Comparison of ENCODE assay signal across 9 cellular contexts in genomic region chr1:89363638-89364536, GRCh38. TPM values are rescaled to one million over a fixed set of nuclear protein-coding genes. Genes with fewer than 3 reads are reported as not detected.
DNase-seq lines count a peak whose midpoint lies in the region; ATAC-seq and TF ChIP-seq lines count a peak whose summit lies in the region.
"Had no signal": no experiment of that assay in that cellular context is flagged by ENCODE, and none has a peak within 500 bp of the region (broad histone marks: within the 10 kb centered on the region; RNA-seq: fewer than 3 reads in every experiment).

A gene with protein sequence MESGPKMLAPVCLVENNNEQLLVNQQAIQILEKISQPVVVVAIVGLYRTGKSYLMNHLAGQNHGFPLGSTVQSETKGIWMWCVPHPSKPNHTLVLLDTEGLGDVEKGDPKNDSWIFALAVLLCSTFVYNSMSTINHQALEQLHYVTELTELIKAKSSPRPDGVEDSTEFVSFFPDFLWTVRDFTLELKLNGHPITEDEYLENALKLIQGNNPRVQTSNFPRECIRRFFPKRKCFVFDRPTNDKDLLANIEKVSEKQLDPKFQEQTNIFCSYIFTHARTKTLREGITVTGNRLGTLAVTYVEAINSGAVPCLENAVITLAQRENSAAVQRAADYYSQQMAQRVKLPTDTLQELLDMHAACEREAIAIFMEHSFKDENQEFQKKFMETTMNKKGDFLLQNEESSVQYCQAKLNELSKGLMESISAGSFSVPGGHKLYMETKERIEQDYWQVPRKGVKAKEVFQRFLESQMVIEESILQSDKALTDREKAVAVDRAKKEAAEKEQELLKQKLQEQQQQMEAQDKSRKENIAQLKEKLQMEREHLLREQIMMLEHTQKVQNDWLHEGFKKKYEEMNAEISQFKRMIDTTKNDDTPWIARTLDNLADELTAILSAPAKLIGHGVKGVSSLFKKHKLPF (plus strand): TSS chr1:89364059. CDS start chr1:89368552, 4,493 bp downstream.

- H3K27ac Mint-ChIP-seq in activated CD4-positive, alpha-beta memory T cell treated with anti-CD3 and anti-CD28 coated beads, Interleukin-2, amount 10 ng/mL, durations not matched to agents 7 days and 5 days, result peak within 1 kb of the TSS; percentile 64

- H3K27ac ChIP-seq in left lung, result peak within 1 kb of the TSS in 1 of 2 donors; percentile 20

- H3K4me3 Mint-ChIP-seq in activated CD4-positive, alpha-beta memory T cell treated with anti-CD3 and anti-CD28 coated beads, Interleukin-2, amount 10 ng/mL, durations not matched to agents 7 days and 5 days, result peak within 1 kb of the TSS; percentile 6

- peaks cover 0 to 14% of the 10 kb centered on the region in 2 donors for H3K4me1 ChIP-seq in left lung

- ATAC-seq in GM18858 (IDR thresholded peaks at IDR 0.05; ENCODE audit: unreplicated experiment), result peak; percentile 14
- ATAC-seq in HG02610 (IDR thresholded peaks at IDR 0.05; ENCODE audit: unreplicated experiment), result peak; percentile 29
- ATAC-seq in left lung, result peak; percentile 69
- ATAC-seq in GM18519 (IDR thresholded peaks at IDR 0.05; ENCODE audit: low FRiP score, unreplicated experiment), result no peak

- H3K9me3 Mint-ChIP-seq in activated CD4-positive, alpha-beta memory T cell treated with anti-CD3 and anti-CD28 coated beads, Interleukin-2, amount 10 ng/mL, durations not matched to agents 7 days and 5 days, result no peaks in the 10 kb centered on the region

- no peak within 1 kb of the TSS for H3K4me3 ChIP-seq in left lung

- H3K27me3 ChIP-seq in left lung, result no peaks in the 10 kb centered on the region

- POLR2A ChIA-PET in activated CD4-positive, alpha-beta memory T cell treated with anti-CD3 and anti-CD28 coated beads, Interleukin-2, amount 10 ng/mL, durations not matched to agents 7 days and 5 days (lab: Charles Lee), result interaction anchor here (0.9 to 1.9 kb wide), 11 partner anchors 48 to 342 kb away, joined by 3 to 9 read pairs (median 4); partner anchors contain the start of genes GBP1, GBP2, GBP3 and GBP4

- H3K4me1 Mint-ChIP-seq in activated CD4-positive, alpha-beta memory T cell treated with anti-CD3 and anti-CD28 coated beads, Interleukin-2, amount 10 ng/mL, durations not matched to agents 7 days and 5 days, result peaks cover 22% of the 10 kb centered on the region

- intact Hi-C loops in left lung (cut with DNase I), result loop anchor here in 1 of 2 donors (10.0 kb wide), 1 partner anchor 389 kb away; no protein-coding TSS in a partner anchor

- no peak for DNase-seq in activated CD4-positive, alpha-beta memory T cell treated with anti-CD3 and anti-CD28 coated beads, Interleukin-2, amount 10 ng/mL, durations not matched to agents 7 days and 5 days
- DNase-seq in left lung (no peak), HK-2 (ENCODE audit: unreplicated experiment) (no peak), mucosa of gallbladder (ENCODE audit: low spot score) (no peak)
- no peak for DNase-seq in stimulated activated CD4-positive, alpha-beta T cell treated with anti-CD3 and anti-CD28 coated beads, Interleukin-12 subunit alpha, Interleukin-12 subunit beta, amount 100 ng/mL, for 4 hours
- DNase-seq: cerebellar nuclear complex had no signal

- H3K36me3 ChIP-seq in left lung, result no peaks in the 10 kb centered on the region

- no peaks in the 10 kb centered on the region for H3K27me3 Mint-ChIP-seq in activated CD4-positive, alpha-beta memory T cell treated with anti-CD3 and anti-CD28 coated beads, Interleukin-2, amount 10 ng/mL, durations not matched to agents 7 days and 5 days

- CTCF ChIA-PET in activated CD4-positive, alpha-beta memory T cell treated with anti-CD3 and anti-CD28 coated beads, Interleukin-2, amount 10 ng/mL, durations not matched to agents 7 days and 5 days (lab: Charles Lee), result interaction anchor here (0.9 to 2.3 kb wide), 10 partner anchors 53 to 380 kb away, joined by 3 to 8 read pairs (median 4); partner anchors contain the start of gene GBP5

- peaks cover under 1% of the 10 kb centered on the region for H3K36me3 Mint-ChIP-seq in activated CD4-positive, alpha-beta memory T cell treated with anti-CD3 and anti-CD28 coated beads, Interleukin-2, amount 10 ng/mL, durations not matched to agents 7 days and 5 days (ENCODE audit: low read depth)

- no peaks in the 10 kb centered on the region for H3K9me3 ChIP-seq in left lung

- TF ChIP-seq CTCF in left lung (IDR thresholded peaks at IDR 0.05), result no peak

RNA-seq across cellular contexts. Expression of the gene that starts here (rescaled TPM):
- total RNA-seq in activated CD4-positive, alpha-beta memory T cell treated with anti-CD3 and anti-CD28 coated beads, Interleukin-2, amount 10 ng/mL, durations not matched to agents 7 days and 5 days, result under 1 TPM; 0.25 to 0.38 TPM
- total RNA-seq in left lung, result 1 to 10 TPM in 1 of 2 donors, under 1 TPM in 1; 0.73 to 1.3 TPM
- total RNA-seq in mucosa of gallbladder, result not detected
